In the genomic region with DNA sequence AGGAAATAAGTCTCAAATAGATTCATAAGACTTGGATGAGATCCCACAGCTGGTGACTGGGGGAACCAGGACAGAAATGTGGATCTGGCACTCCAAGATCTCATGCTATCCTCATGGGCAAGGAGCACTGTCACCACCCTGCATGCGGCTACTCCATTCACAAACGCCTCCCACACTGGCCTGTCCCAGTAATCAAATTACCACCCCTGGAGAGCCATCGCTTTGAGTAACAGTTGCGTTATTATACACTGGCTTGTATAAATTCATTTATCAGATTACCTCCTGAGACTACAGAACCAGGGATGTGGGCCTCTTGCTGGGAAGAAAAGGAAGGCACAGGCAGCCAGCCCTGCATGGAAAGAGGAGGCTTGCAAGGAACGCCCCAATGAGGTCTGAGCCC, we compare ENCODE assay signal across 26 cellular contexts.
"Had no signal": no experiment of that assay in that cellular context is flagged by ENCODE, and none has a peak within 500 bp of the region (broad histone marks: within the 10 kb centered on the region; RNA-seq: fewer than 3 reads in every experiment).

No MANE protein-coding gene starts in this region.

- H3K36me3 Mint-ChIP-seq: activated CD4-positive, alpha-beta memory T cell treated with anti-CD3 and anti-CD28 coated beads for 36 hours had no signal

- H3K27me3 Mint-ChIP-seq: dendritic cell treated with granulocyte-macrophage colony-stimulating factor and Interleukin-4, amounts not matched to agents 40 ng/mL and 50 ng/mL, for 4 days had no signal

- H3K4me3 ChIP-seq: coronary artery, dorsolateral prefrontal cortex had no signal

- H3K36me3 ChIP-seq: brain microvascular endothelial cell had no signal

- H3K9me3 Mint-ChIP-seq: activated CD4-positive, alpha-beta memory T cell treated with anti-CD3 and anti-CD28 coated beads for 36 hours; activated CD4-positive, alpha-beta T cell treated with anti-CD3 and anti-CD28 coated beads, Interleukin-2, amount 10 ng/mL, durations not matched to agents 24 days and 14 days; activated T-cell treated with anti-CD3 and anti-CD28 coated beads, Interleukin-2, amount 50 U/mL, for 24 hours; activated T-cell treated with anti-CD3 and anti-CD28 coated beads, Interleukin-2, amount 50 U/mL, for 72 hours; central memory CD8-positive, alpha-beta T cell; dendritic cell treated with granulocyte-macrophage colony-stimulating factor and Interleukin-4, amounts not matched to agents 40 ng/mL and 50 ng/mL, for 4 days; endodermal cell had no signal

- ATAC-seq: activated CD4-positive, alpha-beta T cell treated with anti-CD3 and anti-CD28 coated beads for 36 hours; activated T-cell treated with anti-CD3 and anti-CD28 coated beads, Interleukin-2, amount 50 U/mL, for 72 hours; esophagus mucosa had no signal

- H3K27ac ChIP-seq: brain microvascular endothelial cell, coronary artery, dorsolateral prefrontal cortex had no signal

- H3K4me1 Mint-ChIP-seq: activated CD4-positive, alpha-beta T cell treated with anti-CD3 and anti-CD28 coated beads for 36 hours; activated CD4-positive, alpha-beta T cell treated with anti-CD3 and anti-CD28 coated beads, Interleukin-2, amount 10 ng/mL, durations not matched to agents 24 days and 14 days; central memory CD8-positive, alpha-beta T cell had no signal

- DNase-seq: activated CD4-positive, alpha-beta memory T cell treated with anti-CD3 and anti-CD28 coated beads for 36 hours; activated CD4-positive, alpha-beta T cell treated with anti-CD3 and anti-CD28 coated beads for 36 hours; activated CD4-positive, alpha-beta T cell treated with anti-CD3 and anti-CD28 coated beads, Interleukin-2, amount 10 ng/mL, durations not matched to agents 24 days and 14 days; activated CD4-positive, CD25-positive, alpha-beta regulatory T cell; activated CD4-positive, CD25-positive, alpha-beta regulatory T cell treated with anti-CD3 and anti-CD28 coated beads, Interleukin-2, amount 50 U/mL, for 72 hours; activated CD8-positive, alpha-beta memory T cell treated with anti-CD3 and anti-CD28 coated beads, Interleukin-2, amount 50 U/mL, for 48 hours; activated gamma-delta T cell; activated naive CD4-positive, alpha-beta T cell treated with anti-CD3 and anti-CD28 coated beads, Interleukin-2, amount 50 U/mL, for 16 hours; activated naive CD4-positive, alpha-beta T cell treated with Interleukin-2 at 50 U/mL for 16 hours; activated T-cell treated with anti-CD3 and anti-CD28 coated beads for 4 hours; activated T-cell treated with anti-CD3 and anti-CD28 coated beads, Interleukin-2, amount 50 U/mL, for 24 hours; activated T-cell treated with anti-CD3 and anti-CD28 coated beads, Interleukin-2, amount 50 U/mL, for 72 hours; amniotic stem cell; anterior cingulate cortex; brain microvascular endothelial cell; dorsolateral prefrontal cortex; effector memory CD4-positive, alpha-beta T cell; endodermal cell; foreskin fibroblast; head of caudate nucleus; T-helper 2 cell had no signal

- H3K4me3 Mint-ChIP-seq: activated CD4-positive, alpha-beta memory T cell treated with anti-CD3 and anti-CD28 coated beads for 36 hours; activated CD4-positive, alpha-beta T cell treated with anti-CD3 and anti-CD28 coated beads for 36 hours; activated CD4-positive, alpha-beta T cell treated with anti-CD3 and anti-CD28 coated beads, Interleukin-2, amount 10 ng/mL, durations not matched to agents 24 days and 14 days; activated naive CD8-positive, alpha-beta T cell; activated T-cell treated with anti-CD3 and anti-CD28 coated beads, Interleukin-2, amount 50 U/mL, for 24 hours; activated T-cell treated with anti-CD3 and anti-CD28 coated beads, Interleukin-2, amount 50 U/mL, for 72 hours; central memory CD8-positive, alpha-beta T cell; dendritic cell treated with granulocyte-macrophage colony-stimulating factor and Interleukin-4, amounts not matched to agents 40 ng/mL and 50 ng/mL, for 4 days; endodermal cell had no signal

- H3K27ac Mint-ChIP-seq: activated CD4-positive, alpha-beta memory T cell treated with anti-CD3 and anti-CD28 coated beads for 36 hours; activated CD4-positive, alpha-beta T cell treated with anti-CD3 and anti-CD28 coated beads for 36 hours; activated CD4-positive, alpha-beta T cell treated with anti-CD3 and anti-CD28 coated beads, Interleukin-2, amount 10 ng/mL, durations not matched to agents 24 days and 14 days; activated naive CD8-positive, alpha-beta T cell; activated T-cell treated with anti-CD3 and anti-CD28 coated beads, Interleukin-2, amount 50 U/mL, for 24 hours; activated T-cell treated with anti-CD3 and anti-CD28 coated beads, Interleukin-2, amount 50 U/mL, for 72 hours; dendritic cell treated with granulocyte-macrophage colony-stimulating factor and Interleukin-4, amounts not matched to agents 40 ng/mL and 50 ng/mL, for 4 days; endodermal cell had no signal
